2 cellular contexts compared by ENCODE assay signal in the genomic region with DNA sequence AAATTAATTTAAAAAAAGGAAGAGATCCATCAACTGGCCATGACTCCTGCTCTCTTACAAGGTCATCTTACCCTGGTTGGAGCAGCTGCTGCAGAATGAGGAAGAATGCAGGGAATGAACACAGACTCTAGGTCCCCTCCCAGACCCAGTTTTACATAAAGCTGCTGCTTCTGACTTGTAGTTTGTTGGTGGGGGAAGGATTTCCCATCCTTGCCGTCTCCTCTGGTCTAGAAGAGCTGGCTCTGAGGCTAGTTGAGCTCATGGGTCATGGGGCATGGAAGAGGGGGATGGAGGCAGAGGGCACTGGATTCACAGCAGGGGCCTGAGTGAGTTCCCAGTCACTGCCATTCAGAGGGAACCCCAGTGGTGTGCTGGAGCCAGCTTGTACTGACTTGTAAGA.
TF ChIP-seq lines count a peak whose summit lies in the region.

No MANE protein-coding gene starts in this region.

TF ChIP-seq in SK-N-SH treated with all-trans-retinoic acid at 6 μM for 48 hours, 23 proteins besides CTCF, POLR2A, EP300 and RAD21 (continued from another document):
- TF ChIP-seq, protein P1, sequence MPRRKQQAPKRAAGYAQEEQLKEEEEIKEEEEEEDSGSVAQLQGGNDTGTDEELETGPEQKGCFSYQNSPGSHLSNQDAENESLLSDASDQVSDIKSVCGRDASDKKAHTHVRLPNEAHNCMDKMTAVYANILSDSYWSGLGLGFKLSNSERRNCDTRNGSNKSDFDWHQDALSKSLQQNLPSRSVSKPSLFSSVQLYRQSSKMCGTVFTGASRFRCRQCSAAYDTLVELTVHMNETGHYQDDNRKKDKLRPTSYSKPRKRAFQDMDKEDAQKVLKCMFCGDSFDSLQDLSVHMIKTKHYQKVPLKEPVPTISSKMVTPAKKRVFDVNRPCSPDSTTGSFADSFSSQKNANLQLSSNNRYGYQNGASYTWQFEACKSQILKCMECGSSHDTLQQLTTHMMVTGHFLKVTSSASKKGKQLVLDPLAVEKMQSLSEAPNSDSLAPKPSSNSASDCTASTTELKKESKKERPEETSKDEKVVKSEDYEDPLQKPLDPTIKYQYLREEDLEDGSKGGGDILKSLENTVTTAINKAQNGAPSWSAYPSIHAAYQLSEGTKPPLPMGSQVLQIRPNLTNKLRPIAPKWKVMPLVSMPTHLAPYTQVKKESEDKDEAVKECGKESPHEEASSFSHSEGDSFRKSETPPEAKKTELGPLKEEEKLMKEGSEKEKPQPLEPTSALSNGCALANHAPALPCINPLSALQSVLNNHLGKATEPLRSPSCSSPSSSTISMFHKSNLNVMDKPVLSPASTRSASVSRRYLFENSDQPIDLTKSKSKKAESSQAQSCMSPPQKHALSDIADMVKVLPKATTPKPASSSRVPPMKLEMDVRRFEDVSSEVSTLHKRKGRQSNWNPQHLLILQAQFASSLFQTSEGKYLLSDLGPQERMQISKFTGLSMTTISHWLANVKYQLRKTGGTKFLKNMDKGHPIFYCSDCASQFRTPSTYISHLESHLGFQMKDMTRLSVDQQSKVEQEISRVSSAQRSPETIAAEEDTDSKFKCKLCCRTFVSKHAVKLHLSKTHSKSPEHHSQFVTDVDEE (CRISPR knock-in tag; IDR thresholded peaks at IDR 0.05), result no peak
- no peak for TF ChIP-seq ISL1 (CRISPR knock-in tag; IDR thresholded peaks at IDR 0.05)
- TF ChIP-seq, protein P2, sequence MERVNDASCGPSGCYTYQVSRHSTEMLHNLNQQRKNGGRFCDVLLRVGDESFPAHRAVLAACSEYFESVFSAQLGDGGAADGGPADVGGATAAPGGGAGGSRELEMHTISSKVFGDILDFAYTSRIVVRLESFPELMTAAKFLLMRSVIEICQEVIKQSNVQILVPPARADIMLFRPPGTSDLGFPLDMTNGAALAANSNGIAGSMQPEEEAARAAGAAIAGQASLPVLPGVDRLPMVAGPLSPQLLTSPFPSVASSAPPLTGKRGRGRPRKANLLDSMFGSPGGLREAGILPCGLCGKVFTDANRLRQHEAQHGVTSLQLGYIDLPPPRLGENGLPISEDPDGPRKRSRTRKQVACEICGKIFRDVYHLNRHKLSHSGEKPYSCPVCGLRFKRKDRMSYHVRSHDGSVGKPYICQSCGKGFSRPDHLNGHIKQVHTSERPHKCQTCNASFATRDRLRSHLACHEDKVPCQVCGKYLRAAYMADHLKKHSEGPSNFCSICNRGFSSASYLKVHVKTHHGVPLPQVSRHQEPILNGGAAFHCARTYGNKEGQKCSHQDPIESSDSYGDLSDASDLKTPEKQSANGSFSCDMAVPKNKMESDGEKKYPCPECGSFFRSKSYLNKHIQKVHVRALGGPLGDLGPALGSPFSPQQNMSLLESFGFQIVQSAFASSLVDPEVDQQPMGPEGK (CRISPR knock-in tag; IDR thresholded peaks at IDR 0.05; ENCODE audit: borderline replicate concordance), result no peak
- TF ChIP-seq ZNF8 (CRISPR knock-in tag; IDR thresholded peaks at IDR 0.05), result no peak
- TF ChIP-seq ZFP30 (CRISPR knock-in tag; IDR thresholded peaks at IDR 0.05), result no peak
- TF ChIP-seq GLIS3 (CRISPR knock-in tag; IDR thresholded peaks at IDR 0.05), result no peak
- no peak for TF ChIP-seq TCF4 (CRISPR knock-in tag; IDR thresholded peaks at IDR 0.05; ENCODE audit: borderline replicate concordance)
- no peak for TF ChIP-seq BACH2 (CRISPR knock-in tag; IDR thresholded peaks at IDR 0.05; ENCODE audit: borderline replicate concordance)
- TF ChIP-seq ESRRG (CRISPR knock-in tag; IDR thresholded peaks at IDR 0.05), result no peak
- no peak for TF ChIP-seq ARNTL (CRISPR knock-in tag; IDR thresholded peaks at IDR 0.05; ENCODE audit: borderline replicate concordance, low read depth)

TF ChIP-seq in SK-N-SH, 30 proteins besides CTCF, POLR2A, EP300 and RAD21 (continued from another document):
- TF ChIP-seq, protein P3, sequence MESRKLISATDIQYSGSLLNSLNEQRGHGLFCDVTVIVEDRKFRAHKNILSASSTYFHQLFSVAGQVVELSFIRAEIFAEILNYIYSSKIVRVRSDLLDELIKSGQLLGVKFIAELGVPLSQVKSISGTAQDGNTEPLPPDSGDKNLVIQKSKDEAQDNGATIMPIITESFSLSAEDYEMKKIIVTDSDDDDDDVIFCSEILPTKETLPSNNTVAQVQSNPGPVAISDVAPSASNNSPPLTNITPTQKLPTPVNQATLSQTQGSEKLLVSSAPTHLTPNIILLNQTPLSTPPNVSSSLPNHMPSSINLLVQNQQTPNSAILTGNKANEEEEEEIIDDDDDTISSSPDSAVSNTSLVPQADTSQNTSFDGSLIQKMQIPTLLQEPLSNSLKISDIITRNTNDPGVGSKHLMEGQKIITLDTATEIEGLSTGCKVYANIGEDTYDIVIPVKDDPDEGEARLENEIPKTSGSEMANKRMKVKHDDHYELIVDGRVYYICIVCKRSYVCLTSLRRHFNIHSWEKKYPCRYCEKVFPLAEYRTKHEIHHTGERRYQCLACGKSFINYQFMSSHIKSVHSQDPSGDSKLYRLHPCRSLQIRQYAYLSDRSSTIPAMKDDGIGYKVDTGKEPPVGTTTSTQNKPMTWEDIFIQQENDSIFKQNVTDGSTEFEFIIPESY (IDR thresholded peaks at IDR 0.05; ENCODE audit: borderline replicate concordance, low read depth), result no peak
- TF ChIP-seq POLR2AphosphoS5 (IDR thresholded peaks at IDR 0.05; ENCODE audit: low read depth, low read length), result no peak
- TF ChIP-seq, protein P4, sequence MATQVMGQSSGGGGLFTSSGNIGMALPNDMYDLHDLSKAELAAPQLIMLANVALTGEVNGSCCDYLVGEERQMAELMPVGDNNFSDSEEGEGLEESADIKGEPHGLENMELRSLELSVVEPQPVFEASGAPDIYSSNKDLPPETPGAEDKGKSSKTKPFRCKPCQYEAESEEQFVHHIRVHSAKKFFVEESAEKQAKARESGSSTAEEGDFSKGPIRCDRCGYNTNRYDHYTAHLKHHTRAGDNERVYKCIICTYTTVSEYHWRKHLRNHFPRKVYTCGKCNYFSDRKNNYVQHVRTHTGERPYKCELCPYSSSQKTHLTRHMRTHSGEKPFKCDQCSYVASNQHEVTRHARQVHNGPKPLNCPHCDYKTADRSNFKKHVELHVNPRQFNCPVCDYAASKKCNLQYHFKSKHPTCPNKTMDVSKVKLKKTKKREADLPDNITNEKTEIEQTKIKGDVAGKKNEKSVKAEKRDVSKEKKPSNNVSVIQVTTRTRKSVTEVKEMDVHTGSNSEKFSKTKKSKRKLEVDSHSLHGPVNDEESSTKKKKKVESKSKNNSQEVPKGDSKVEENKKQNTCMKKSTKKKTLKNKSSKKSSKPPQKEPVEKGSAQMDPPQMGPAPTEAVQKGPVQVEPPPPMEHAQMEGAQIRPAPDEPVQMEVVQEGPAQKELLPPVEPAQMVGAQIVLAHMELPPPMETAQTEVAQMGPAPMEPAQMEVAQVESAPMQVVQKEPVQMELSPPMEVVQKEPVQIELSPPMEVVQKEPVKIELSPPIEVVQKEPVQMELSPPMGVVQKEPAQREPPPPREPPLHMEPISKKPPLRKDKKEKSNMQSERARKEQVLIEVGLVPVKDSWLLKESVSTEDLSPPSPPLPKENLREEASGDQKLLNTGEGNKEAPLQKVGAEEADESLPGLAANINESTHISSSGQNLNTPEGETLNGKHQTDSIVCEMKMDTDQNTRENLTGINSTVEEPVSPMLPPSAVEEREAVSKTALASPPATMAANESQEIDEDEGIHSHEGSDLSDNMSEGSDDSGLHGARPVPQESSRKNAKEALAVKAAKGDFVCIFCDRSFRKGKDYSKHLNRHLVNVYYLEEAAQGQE (IDR thresholded peaks at IDR 0.05; ENCODE audit: low read depth, low read length), result no peak
- TF ChIP-seq, protein P5, sequence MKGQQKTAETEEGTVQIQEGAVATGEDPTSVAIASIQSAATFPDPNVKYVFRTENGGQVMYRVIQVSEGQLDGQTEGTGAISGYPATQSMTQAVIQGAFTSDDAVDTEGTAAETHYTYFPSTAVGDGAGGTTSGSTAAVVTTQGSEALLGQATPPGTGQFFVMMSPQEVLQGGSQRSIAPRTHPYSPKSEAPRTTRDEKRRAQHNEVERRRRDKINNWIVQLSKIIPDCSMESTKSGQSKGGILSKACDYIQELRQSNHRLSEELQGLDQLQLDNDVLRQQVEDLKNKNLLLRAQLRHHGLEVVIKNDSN (IDR thresholded peaks at IDR 0.05; ENCODE audit: borderline replicate concordance, low read depth), result no peak
- no peak for TF ChIP-seq ELF1 (IDR thresholded peaks at IDR 0.05)
- TF ChIP-seq JUND (IDR thresholded peaks at IDR 0.05), result no peak
- TF ChIP-seq CHD2 (IDR thresholded peaks at IDR 0.05; ENCODE audit: low read length, partially characterized antibody), result no peak
- no peak for TF ChIP-seq FOXM1 (IDR thresholded peaks at IDR 0.05; ENCODE audit: low read depth)
- no peak for TF ChIP-seq EZH2phosphoT487 (IDR thresholded peaks at IDR 0.05; ENCODE audit: borderline replicate concordance, low read depth)
TF ChIP-seq in SK-N-SH: peak in this region for 0.
